Comparison of ENCODE assay signal across 16 cellular contexts in the genomic region with DNA sequence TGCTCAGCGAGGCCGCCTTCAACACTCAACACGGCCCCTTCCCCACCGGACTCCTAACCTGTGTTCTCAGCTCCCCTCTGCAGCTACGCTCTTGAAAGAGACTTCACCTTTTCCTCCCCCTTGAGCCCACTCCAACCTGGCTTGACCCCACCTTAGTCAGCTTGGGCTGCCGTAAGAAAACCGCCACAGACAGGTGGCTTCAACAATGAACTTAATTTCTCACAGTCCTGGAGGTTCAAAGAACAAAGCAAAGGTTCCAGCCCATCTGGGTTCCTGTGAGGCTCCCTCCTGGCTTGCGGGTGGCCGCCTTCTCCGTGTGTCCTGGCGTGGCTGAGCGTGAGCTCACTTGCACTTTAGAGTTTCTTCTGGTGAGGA.
"Had no signal": no experiment of that assay in that cellular context is flagged by ENCODE, and none has a peak within 500 bp of the region (broad histone marks: within the 10 kb centered on the region; RNA-seq: fewer than 3 reads in every experiment).

No MANE protein-coding gene starts in this region.

- H3K9me3 ChIP-seq: ascending aorta, prostate gland, spleen, upper lobe of left lung had no signal

- H3K4me1 ChIP-seq: ascending aorta, prostate gland had no signal

- H3K36me3 ChIP-seq: prostate gland had no signal

- H3K27ac ChIP-seq: ascending aorta, prostate gland, upper lobe of left lung had no signal

- ATAC-seq: activated CD8-positive, alpha-beta memory T cell treated with anti-CD3 and anti-CD28 coated beads, Interleukin-2, amount 10 ng/mL, durations not matched to agents 7 days and 5 days; activated naive CD8-positive, alpha-beta T cell treated with anti-CD3 and anti-CD28 coated beads, Interleukin-2, amount 50 U/mL, for 24 hours; sciatic nerve had no signal

- H3K27me3 ChIP-seq: ascending aorta, dorsolateral prefrontal cortex, spleen, upper lobe of left lung had no signal

- DNase-seq: activated CD4-positive, alpha-beta memory T cell treated with anti-CD3 and anti-CD28 coated beads for 36 hours; activated CD4-positive, alpha-beta T cell treated with anti-CD3 and anti-CD28 coated beads for 1 hour; activated CD8-positive, alpha-beta memory T cell treated with anti-CD3 and anti-CD28 coated beads, Interleukin-2, amount 10 ng/mL, durations not matched to agents 7 days and 5 days; activated naive CD4-positive, alpha-beta T cell treated with anti-CD3 and anti-CD28 coated beads for 36 hours; activated naive CD8-positive, alpha-beta T cell treated with anti-CD3 and anti-CD28 coated beads, Interleukin-2, amount 50 U/mL, for 24 hours; activated T-cell treated with anti-CD3 and anti-CD28 coated beads, Interleukin-2, amount 50 U/mL, for 1 hour; endodermal cell; erythroblast; spleen; T-helper 1 cell; T1000 had no signal

- H3K4me3 ChIP-seq: ascending aorta, dorsolateral prefrontal cortex, prostate gland, spleen, upper lobe of left lung had no signal
